In the genomic region with DNA sequence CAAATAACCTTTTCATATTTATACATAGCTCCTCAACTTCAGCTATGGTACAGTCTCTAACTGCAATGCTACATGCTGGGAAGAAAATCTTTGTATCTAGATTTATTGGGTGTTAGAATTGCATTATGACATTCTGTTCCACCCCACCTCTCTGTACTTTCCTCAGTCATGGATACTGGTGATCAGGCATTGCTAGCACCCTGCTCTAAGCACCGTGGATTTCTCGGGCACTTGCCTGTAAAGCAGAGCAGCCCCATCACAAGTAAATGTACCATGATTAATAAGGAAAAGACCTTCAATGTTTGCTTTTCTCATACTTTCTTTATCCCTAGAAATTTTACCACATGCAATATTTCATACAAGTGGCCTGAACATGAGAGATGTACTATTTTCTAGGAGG, we compare ENCODE assay signal across 23 cellular contexts.
"Had no signal": no experiment of that assay in that cellular context is flagged by ENCODE, and none has a peak within 500 bp of the region (broad histone marks: within the 10 kb centered on the region; RNA-seq: fewer than 3 reads in every experiment).

No MANE protein-coding gene starts in this region.

- H3K4me1 ChIP-seq: foreskin keratinocyte, gastroesophageal sphincter, heart left ventricle, neural progenitor cell, parathyroid adenoma, right atrium auricular region, stomach, thyroid gland had no signal

- H3K27ac ChIP-seq: esophagus muscularis mucosa, foreskin keratinocyte, gastroesophageal sphincter, heart left ventricle, hepatocyte, neural progenitor cell, parathyroid adenoma, right atrium auricular region, stomach, thyroid gland had no signal

- H3K4me2 ChIP-seq: hepatocyte, neural progenitor cell had no signal

- ATAC-seq: gastroesophageal sphincter; naive thymus-derived CD4-positive, alpha-beta T cell; stimulated activated effector memory CD8-positive, alpha-beta T cell treated with anti-CD3 and anti-CD28 coated beads, Interleukin-12 subunit alpha, Interleukin-12 subunit beta, amount 100 ng/mL, for 72 hours had no signal

- H3K36me3 ChIP-seq: esophagus muscularis mucosa, gastroesophageal sphincter, heart left ventricle, neural progenitor cell, right atrium auricular region, stomach, thyroid gland had no signal

- H3K4me3 ChIP-seq: esophagus muscularis mucosa, gastroesophageal sphincter, heart left ventricle, hepatocyte, lung, neural progenitor cell, right atrium auricular region, stomach, thyroid gland had no signal

- H3K9ac ChIP-seq: neural progenitor cell, parathyroid adenoma had no signal

- H3K36me3 Mint-ChIP-seq: memory B cell; naive thymus-derived CD4-positive, alpha-beta T cell; neural progenitor cell; stimulated activated effector memory CD8-positive, alpha-beta T cell treated with anti-CD3 and anti-CD28 coated beads, Interleukin-12 subunit alpha, Interleukin-12 subunit beta, amount 100 ng/mL, for 72 hours had no signal

- H3K79me2 ChIP-seq: hepatocyte, parathyroid adenoma had no signal

- H3K27ac Mint-ChIP-seq: dendritic cell treated with granulocyte-macrophage colony-stimulating factor and Interleukin-4, amounts not matched to agents 40 ng/mL and 50 ng/mL, for 4 days; endodermal cell; memory B cell; naive thymus-derived CD4-positive, alpha-beta T cell; nephron; neural progenitor cell; progenitor cell of endocrine pancreas; stimulated activated effector memory CD8-positive, alpha-beta T cell treated with anti-CD3 and anti-CD28 coated beads, Interleukin-12 subunit alpha, Interleukin-12 subunit beta, amount 100 ng/mL, for 72 hours had no signal

- DNase-seq: effector CD8-positive, alpha-beta T cell; endodermal cell; kidney; naive thymus-derived CD4-positive, alpha-beta T cell; stimulated activated CD4-positive, alpha-beta T cell treated with anti-CD3 and anti-CD28 coated beads, Interleukin-2, amount 100 ng/mL, for 24 hours; stimulated activated CD4-positive, alpha-beta T cell treated with anti-CD3 and anti-CD28 coated beads, Interleukin-4, amount 100 ng/mL, for 24 hours; stimulated activated naive CD4-positive, alpha-beta T cell treated with Interleukin-2 at 50 U/mL for 16 hours; stomach had no signal

- H3K27me3 ChIP-seq: esophagus muscularis mucosa, foreskin keratinocyte, gastroesophageal sphincter, heart left ventricle, hepatocyte, neural progenitor cell, right atrium auricular region, stomach, thyroid gland had no signal

- H2AFZ ChIP-seq: hepatocyte, neural progenitor cell, parathyroid adenoma had no signal

- H3K9me3 Mint-ChIP-seq: dendritic cell treated with granulocyte-macrophage colony-stimulating factor and Interleukin-4, amounts not matched to agents 40 ng/mL and 50 ng/mL, for 4 days; endodermal cell; memory B cell; nephron; neural progenitor cell had no signal

- H3K9me3 ChIP-seq: esophagus muscularis mucosa, gastroesophageal sphincter, heart left ventricle, right atrium auricular region, stomach, thyroid gland had no signal
